Comparison of ENCODE assay signal across 19 cellular contexts in the genomic region with DNA sequence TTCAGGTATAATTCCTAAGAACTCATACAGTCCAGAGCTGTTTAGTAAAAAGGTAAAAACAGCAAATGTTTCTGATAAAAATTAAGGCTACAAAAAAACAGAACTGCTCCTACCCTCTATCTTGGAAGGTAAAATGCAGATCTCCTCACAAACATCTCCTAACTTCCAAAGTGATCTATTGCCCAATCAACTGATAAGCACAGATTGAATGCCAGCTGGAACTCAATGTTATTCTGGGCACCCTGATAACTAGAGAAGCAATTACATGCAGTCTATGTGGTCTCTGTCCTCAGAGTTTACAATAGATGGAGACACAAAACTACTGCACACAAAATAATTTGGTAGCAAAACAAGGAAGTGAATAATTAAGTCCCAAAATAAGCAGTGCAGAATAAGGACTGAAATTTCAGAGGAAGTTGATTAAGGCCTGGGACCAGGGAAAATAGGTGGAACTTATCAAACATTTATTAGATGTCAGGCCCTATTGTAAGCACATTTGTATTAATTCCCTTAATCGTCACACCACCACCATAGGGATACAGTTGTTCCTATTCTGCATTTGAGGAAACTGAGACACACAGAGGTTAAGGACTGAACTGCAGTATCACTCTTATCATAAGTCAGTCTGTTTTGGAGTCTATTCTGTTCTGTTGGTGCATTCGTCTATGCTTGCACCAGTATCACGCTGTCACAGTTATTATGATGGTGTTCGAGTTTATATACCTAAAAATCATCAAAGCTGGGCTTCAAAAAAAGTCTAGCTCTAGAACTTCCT.
A peak's percentile ranks its signal among the peaks of the same experiment; 100 is the strongest.
DNase-seq lines count a peak whose midpoint lies in the region; ATAC-seq, FAIRE-seq and TF ChIP-seq lines count a peak whose summit lies in the region.
"Had no signal": no experiment of that assay in that cellular context is flagged by ENCODE, and none has a peak within 500 bp of the region (broad histone marks: within the 10 kb centered on the region; RNA-seq: fewer than 3 reads in every experiment).

No MANE protein-coding gene starts in this region.

- no peaks in the 10 kb centered on the region for H3K9me3 ChIP-seq in HCT116 (ENCODE audit: control insufficient read depth in 1 of 2, insufficient read depth in 1 of 2, low read depth in 1 of 2, low read length in 2 of 2)
- H3K9me3 ChIP-seq in OCI-LY1 (ENCODE audit: low read length), result no peaks in the 10 kb centered on the region
- no peaks in the 10 kb centered on the region for H3K9me3 ChIP-seq in endothelial cell of umbilical vein (replicated peaks; ENCODE audit: control insufficient read depth, insufficient read depth, low read length)
- H3K9me3 ChIP-seq in thoracic aorta, result no peaks in the 10 kb centered on the region
- H3K9me3 ChIP-seq: adrenal gland, BE2C had no signal

- H3K9me2 ChIP-seq in HCT116 (ENCODE audit: insufficient read depth) (no peaks in the 10 kb centered on the region), OCI-LY1 (ENCODE audit: low read depth, low read length) (no peaks in the 10 kb centered on the region)

- TF ChIP-seq CTCF in HCT116 (IDR thresholded peaks at IDR 0.05 in 2 of 3, conservative IDR thresholded peaks at IDR 0.05 in 1 of 3; ENCODE audit: borderline replicate concordance in 1 of 3, insufficient read depth in 1 of 3, low read depth in 2 of 3, low read length in 2 of 3) (peak in 1 of 3 experiments; percentile 21; a peak in 1 of 6 replicates), OCI-LY1 (IDR thresholded peaks at IDR 0.05; ENCODE audit: low read length) (peak; percentile 9; the same call in 1 of the 2 replicates), endothelial cell of umbilical vein (IDR thresholded peaks at IDR 0.05; ENCODE audit: extremely low read depth in 1 of 2, insufficient read depth in 1 of 2, low read depth in 1 of 2, low read length in 2 of 2) (no peak), thoracic aorta (IDR thresholded peaks at IDR 0.05) (no peak), GM10248 (IDR thresholded peaks at IDR 0.05; ENCODE audit: control extremely low read depth, extremely low read depth, low read depth, missing control alignments) (no peak)

- no peak for TF ChIP-seq RAD21 in HCT116 (IDR thresholded peaks at IDR 0.05; ENCODE audit: low read depth)

- H3K9ac ChIP-seq in HCT116 (ENCODE audit: low read length) (no peak overlapping the region), OCI-LY1 (ENCODE audit: low read length) (no peak overlapping the region), endothelial cell of umbilical vein (replicated peaks; ENCODE audit: extremely low read depth, insufficient read depth, low read length) (no peak overlapping the region)

- H2AFZ ChIP-seq in HCT116 (ENCODE audit: low read depth, low read length, poor library complexity, severe bottlenecking), result no peak overlapping the region
- H2AFZ ChIP-seq in OCI-LY1 (ENCODE audit: low read length), result no peak overlapping the region
- no peak overlapping the region for H2AFZ ChIP-seq in endothelial cell of umbilical vein (ENCODE audit: low read depth, low read length)

- DNase-seq in HCT116 (ENCODE audit: low read depth, low spot score), result no peak
- DNase-seq in endothelial cell of umbilical vein (ENCODE audit: low read depth, low spot score), result peak; percentile 29
- DNase-seq in thoracic aorta (ENCODE audit: low spot score), result no peak
- no peak for DNase-seq in GM10248 (ENCODE audit: extremely low spot score)
- DNase-seq: BE2C, foreskin melanocyte, NCI-H1417, NCI-H2171, NCI-H82, nucleus accumbens, Right ventricle myocardium superior had no signal

- TF ChIP-seq POLR2A in HCT116 (IDR thresholded peaks at IDR 0.05; ENCODE audit: borderline replicate concordance, extremely low read depth, insufficient read depth, insufficient read length) (no peak), endothelial cell of umbilical vein (IDR thresholded peaks at IDR 0.05; ENCODE audit: low read depth, low read length) (no peak)

- RAD21 ChIA-PET in HCT116 (lab: Charles Lee; ENCODE audit: low non-redundant PET in 1 of 2, low total read pairs in 2 of 2, uncharacterized antibody in 2 of 2, unreplicated experiment in 2 of 2), result no interaction called here

- FAIRE-seq in endothelial cell of umbilical vein (lab: Jason Lieb, UNC), result no peak
- FAIRE-seq: D721Med, endometrium, GM12892 had no signal

- no peaks in the 10 kb centered on the region for H3F3A ChIP-seq in OCI-LY1 (ENCODE audit: insufficient read depth, low read length)

- intact Hi-C loops in HCT116 (cut with micrococcal nuclease) (no loop called here), endothelial cell of umbilical vein (cut with micrococcal nuclease) (no loop called here)

- H3K36me3 ChIP-seq in HCT116 (ENCODE audit: control insufficient read depth in 1 of 2, insufficient read depth in 2 of 2, low read length in 2 of 2) (no peaks in the 10 kb centered on the region), OCI-LY1 (ENCODE audit: insufficient read depth, low read length) (no peaks in the 10 kb centered on the region), endothelial cell of umbilical vein (ENCODE audit: control insufficient read depth in 2 of 2, extremely low read depth in 1 of 2, insufficient read depth in 2 of 2, low read length in 2 of 2) (no peaks in the 10 kb centered on the region), thoracic aorta (no peaks in the 10 kb centered on the region)
- H3K36me3 ChIP-seq: adrenal gland, BE2C had no signal

- H4K20me1 ChIP-seq in HCT116 (ENCODE audit: insufficient read depth), result no peaks in the 10 kb centered on the region
- no peaks in the 10 kb centered on the region for H4K20me1 ChIP-seq in OCI-LY1 (ENCODE audit: insufficient read depth, low read length)
- no peaks in the 10 kb centered on the region for H4K20me1 ChIP-seq in endothelial cell of umbilical vein (replicated peaks; ENCODE audit: control insufficient read depth, extremely low read depth, insufficient read depth, low read length)

- H3K4me2 ChIP-seq in HCT116 (ENCODE audit: low read length), result no peak overlapping the region
- H3K4me2 ChIP-seq in OCI-LY1 (ENCODE audit: low read length), result no peak overlapping the region
- H3K4me2 ChIP-seq in endothelial cell of umbilical vein (ENCODE audit: insufficient read depth, low read length), result no peak overlapping the region

- peaks cover 0 to 2% of the 10 kb centered on the region in 2 experiments; a peak in 1 of 4 replicates for H3K4me1 ChIP-seq in HCT116 (ENCODE audit: control insufficient read depth in 1 of 2, insufficient read depth in 2 of 2, low read length in 2 of 2)
- no peaks in the 10 kb centered on the region for H3K4me1 ChIP-seq in OCI-LY1 (ENCODE audit: insufficient read depth, low read length, severe bottlenecking)
- H3K4me1 ChIP-seq in endothelial cell of umbilical vein (ENCODE audit: control insufficient read depth, extremely low read depth, insufficient read depth, low read length), result peaks cover 7% of the 10 kb centered on the region
- peaks cover 23 to 48% of the 10 kb centered on the region in 2 donors for H3K4me1 ChIP-seq in thoracic aorta (ENCODE audit: control insufficient read depth in 1 of 2, low read depth in 2 of 2)
- H3K4me1 ChIP-seq: BE2C had no signal

- ATAC-seq in HCT116 (peak; percentile 72), thoracic aorta (ENCODE audit: insufficient number of reproducible peaks, low FRiP score, low read depth) (no peak), HG03095 (IDR thresholded peaks at IDR 0.05; ENCODE audit: unreplicated experiment) (no peak), HG02759 (IDR thresholded peaks at IDR 0.05; ENCODE audit: unreplicated experiment) (no peak)
- ATAC-seq: activated CD4-positive, CD25-positive, alpha-beta regulatory T cell treated with anti-CD3 and anti-CD28 coated beads, Interleukin-2, amount 50 U/mL, for 24 hours had no signal

- H3K4me3 ChIP-seq in HCT116 (replicated peaks in 1 of 2; ENCODE audit: low read depth in 1 of 2, low read length in 2 of 2), result no peak overlapping the region
- no peak overlapping the region for H3K4me3 ChIP-seq in OCI-LY1 (ENCODE audit: low read depth, low read length, poor library complexity, severe bottlenecking)
- no peak overlapping the region for H3K4me3 ChIP-seq in endothelial cell of umbilical vein (replicated peaks in 1 of 3; ENCODE audit: insufficient read depth in 1 of 3, low read depth in 1 of 3, low read length in 3 of 3)
- H3K4me3 ChIP-seq in thoracic aorta, result no peak overlapping the region
- H3K4me3 ChIP-seq: adrenal gland had no signal

- H3K79me2 ChIP-seq in HCT116 (ENCODE audit: insufficient read depth, low read length) (no peaks in the 10 kb centered on the region), OCI-LY1 (ENCODE audit: insufficient read depth, low read length) (no peaks in the 10 kb centered on the region), endothelial cell of umbilical vein (ENCODE audit: control insufficient read depth, insufficient read depth, low read length) (no peaks in the 10 kb centered on the region)

- BruUV-seq in HCT116 (replicated peaks; lab: Mats Ljungman, UMichigan) (no TSS peak), endothelial cell of umbilical vein (replicated peaks; lab: Mats Ljungman, UMichigan) (no TSS peak)

- dilution Hi-C loops in endothelial cell of umbilical vein (cut with MboI; ENCODE audit: extremely low pct_ligation_motif_present, low sequenced_read_pairs), result no loop called here

- H3K27ac ChIP-seq in HCT116 (ENCODE audit: low read depth, low read length) (no peak overlapping the region), OCI-LY1 (ENCODE audit: low read depth, low read length, poor library complexity, severe bottlenecking) (no peak overlapping the region), endothelial cell of umbilical vein (ENCODE audit: insufficient read depth, low read depth, low read length) (no peak overlapping the region), thoracic aorta (peak overlapping the region; percentile 15 to 39)
- H3K27ac ChIP-seq: adrenal gland had no signal

- POLR2A ChIA-PET in HCT116 (lab: Charles Lee) (no interaction called here), endothelial cell of umbilical vein (lab: Charles Lee) (no interaction called here), GM10248 (lab: Yijun Ruan, JAX) (no interaction called here)

- no peaks in the 10 kb centered on the region for H3K9me1 ChIP-seq in endothelial cell of umbilical vein (replicated peaks; ENCODE audit: control insufficient read depth, extremely low read depth, insufficient read depth, low read length)

- H3K27me3 ChIP-seq in HCT116 (ENCODE audit: insufficient read depth, low read length) (no peaks in the 10 kb centered on the region), OCI-LY1 (ENCODE audit: insufficient read depth, low read length) (no peaks in the 10 kb centered on the region), endothelial cell of umbilical vein (ENCODE audit: control insufficient read depth in 2 of 2, insufficient read depth in 2 of 2, low read length in 2 of 2) (no peaks in the 10 kb centered on the region), thoracic aorta (replicated peaks; ENCODE audit: insufficient read depth) (no peaks in the 10 kb centered on the region)
- H3K27me3 ChIP-seq: adrenal gland, BE2C had no signal

- CTCF ChIA-PET in HCT116 (lab: Charles Lee), result no interaction called here
- CTCF ChIA-PET in endothelial cell of umbilical vein (lab: Charles Lee), result interaction anchor here (0.8 kb wide), 2 partner anchors 10 to 41 kb away, joined by 3 read pairs; no protein-coding TSS in a partner anchor
- CTCF ChIA-PET in GM10248 (lab: Yijun Ruan, JAX), result no interaction called here

Comparison
In these comparisons a context has a peak if more than half of its experiments do, and no peak if none do; other contexts are left out.
1. H3K27ac ChIP-seq: peak in thoracic aorta (2 of 2); none in HCT116 (single experiment), OCI-LY1 (single experiment) and endothelial cell of umbilical vein (single experiment).